Comparison of ENCODE assay signal across 8 cellular contexts in genomic region chr3:156681003-156681402, GRCh38. TPM values are rescaled to one million over a fixed set of nuclear protein-coding genes. Genes with fewer than 3 reads are reported as not detected.
DNase-seq lines count a peak whose midpoint lies in the region; ATAC-seq, FAIRE-seq and TF ChIP-seq lines count a peak whose summit lies in the region.

No MANE protein-coding gene starts in this region.

- H3K36me3 ChIP-seq in bronchial epithelial cell (ENCODE audit: control insufficient read depth, insufficient read depth, low read length) (peaks cover 14% of the 10 kb centered on the region), tibial nerve (peaks cover 0 to 26% (median 0%) of the 10 kb centered on the region in 3 donors)

- no peak overlapping the region for H3K27ac ChIP-seq in tibial nerve

- WGBS in tibial nerve, 2 donors = 61 to 73% methylated on average over 4 of the region's 4 CpGs

- peak overlapping the region; percentile 32 for H3K4me3 Mint-ChIP-seq in memory B cell

- no peak for FAIRE-seq in bronchial epithelial cell (lab: Jason Lieb, UNC)

- TF ChIP-seq CTCF in bronchial epithelial cell (IDR thresholded peaks at IDR 0.05; ENCODE audit: insufficient read depth, low read length, severe bottlenecking) = no peak
- no peak for TF ChIP-seq CTCF in tibial nerve (IDR thresholded peaks at IDR 0.05)

- H3K27me3 ChIP-seq in bronchial epithelial cell (ENCODE audit: control insufficient read depth, insufficient read depth, low read length) = no peaks in the 10 kb centered on the region
- no peaks in the 10 kb centered on the region for H3K27me3 ChIP-seq in tibial nerve

- peak; percentile 78 for ATAC-seq in GM19324 (IDR thresholded peaks at IDR 0.05; ENCODE audit: low FRiP score, unreplicated experiment)
- peak; percentile 70 for ATAC-seq in HG03159 (IDR thresholded peaks at IDR 0.05; ENCODE audit: unreplicated experiment)
- ATAC-seq in memory B cell (ENCODE audit: low read depth) = peak; percentile 94

- no peaks in the 10 kb centered on the region for H3K9me3 Mint-ChIP-seq in memory B cell

- in situ Hi-C loops in Caki2 (cut with HindIII; ENCODE audit: low pct_unique_long_range_greater_than_20kb, low sequenced_read_pairs) = no loop called here

- no peak overlapping the region for H3K4me3 ChIP-seq in bronchial epithelial cell (ENCODE audit: low read depth, low read length)
- H3K4me3 ChIP-seq in tibial nerve = peak overlapping the region in 1 of 4 donors; percentile 84

- H3K36me3 Mint-ChIP-seq in memory B cell = peaks cover 23% of the 10 kb centered on the region

- DNase-seq in Caki2 (ENCODE audit: low read depth) (peak; percentile 57), NCI-H69 (lab: John Stamatoyannopoulos, UW) (peak; percentile 45), bronchial epithelial cell (ENCODE audit: low read depth) (peak; percentile 100), memory B cell (ENCODE audit: low spot score in 2 of 2) (peak in 1 of 2 donors; percentile 10), tibial nerve (ENCODE audit: low spot score in 2 of 2) (no peak), mesenteric fat pad (ENCODE audit: low spot score) (no peak)

- peaks cover 45% of the 10 kb centered on the region for H3K4me1 Mint-ChIP-seq in memory B cell

- no peak for TF ChIP-seq POLR2A in tibial nerve (IDR thresholded peaks at IDR 0.05)

- H3K9me3 ChIP-seq in tibial nerve = no peaks in the 10 kb centered on the region

- H3K27me3 Mint-ChIP-seq in memory B cell = no peaks in the 10 kb centered on the region

- H3K4me1 ChIP-seq in tibial nerve = peaks cover 0 to 92% (median 32%) of the 10 kb centered on the region in 4 donors

- peak overlapping the region; percentile 38 for H3K27ac Mint-ChIP-seq in memory B cell

- TF ChIP-seq EP300 in tibial nerve (IDR thresholded peaks at IDR 0.05) = peak in 1 of 2 donors; percentile 40

RNA-seq across cellular contexts. Expression of gene TIPARP, which starts 6.6 kb away (rescaled TPM):
- 14.3 and 16.5 TPM in 2 replicates for total RNA-seq in Caki2 (2014; rRNA removed; shearing (Covaris generic); ENCODE audit: low replicate concordance)
- total RNA-seq in bronchial epithelial cell = 50.6 and 110 TPM in 2 replicates
- total RNA-seq in tibial nerve = 100 to 1,000 TPM in 1 of 4 donors, 10 to 100 TPM in 3; 41.7 to 115 (median 65.3) TPM
- total RNA-seq in mesenteric fat pad = 88.9 TPM

Comparison
In these comparisons a context has a peak if more than half of its experiments do, and no peak if none do; other contexts are left out.
1. DNase-seq: peak in Caki2 (single experiment), NCI-H69 (single experiment) and bronchial epithelial cell (single experiment); none in tibial nerve (0 of 2) and mesenteric fat pad (single experiment).
2. Peak in every context shown above with its lines, with median percentiles within 50 percentile points of each other: ATAC-seq.